8 cellular contexts compared by ENCODE assay signal in genomic region chr18:62450546-62451395, GRCh38.
DNase-seq lines count a peak whose midpoint lies in the region; ATAC-seq and TF ChIP-seq lines count a peak whose summit lies in the region.

No MANE protein-coding gene starts in this region.

- H3K36me3 Mint-ChIP-seq in naive thymus-derived CD4-positive, alpha-beta T cell = peaks cover 0 to 5% (median 0%) of the 10 kb centered on the region in 5 donors

- no peaks in the 10 kb centered on the region for H3K9me3 ChIP-seq in naive thymus-derived CD4-positive, alpha-beta T cell (ENCODE audit: control insufficient read depth in 2 of 3, low read length in 3 of 3)

- H3K36me3 ChIP-seq in naive thymus-derived CD4-positive, alpha-beta T cell (ENCODE audit: control insufficient read depth in 2 of 3, insufficient read depth in 3 of 3, low read length in 3 of 3) = no peaks in the 10 kb centered on the region

- H3K27me3 ChIP-seq in naive thymus-derived CD4-positive, alpha-beta T cell (ENCODE audit: control insufficient read depth in 2 of 2, insufficient read depth in 2 of 2, low read length in 2 of 2) = no peaks in the 10 kb centered on the region

- DNase-seq in AG04449 (ENCODE audit: low read depth, low spot score) (peak; percentile 5), HS-27A (ENCODE audit: low read depth) (peak; percentile 94), RKO (ENCODE audit: low spot score) (peak; percentile 86), epithelial cell of proximal tubule (ENCODE audit: low read depth) (peak; percentile 76), Kasumi-1 (lab: John Stamatoyannopoulos, UW) (no peak), T-helper 9 cell (no peak)
- no peak for DNase-seq in naive thymus-derived CD4-positive, alpha-beta T cell

- H3K4me1 Mint-ChIP-seq in naive thymus-derived CD4-positive, alpha-beta T cell = peaks cover 0 to 15% (median 0%) of the 10 kb centered on the region in 7 donors

- H3K4me1 ChIP-seq in naive thymus-derived CD4-positive, alpha-beta T cell (ENCODE audit: control insufficient read depth in 2 of 2, insufficient read depth in 2 of 2, low read length in 2 of 2) = no peaks in the 10 kb centered on the region

- no peak overlapping the region for H3K27ac Mint-ChIP-seq in naive thymus-derived CD4-positive, alpha-beta T cell

- no peak overlapping the region for H3K27ac ChIP-seq in naive thymus-derived CD4-positive, alpha-beta T cell (ENCODE audit: low read depth, low read length)

- peaks cover 4 to 10% (median 6%) of the 10 kb centered on the region in 5 donors for H3K27me3 Mint-ChIP-seq in naive thymus-derived CD4-positive, alpha-beta T cell

- POLR2A ChIA-PET in AG04449 (lab: Yijun Ruan, JAX) = no interaction called here
- POLR2A ChIA-PET in naive thymus-derived CD4-positive, alpha-beta T cell (lab: Charles Lee) = no interaction called here

- H3K4me3 ChIP-seq in AG04449 (ENCODE audit: low read depth, low read length) (no peak overlapping the region), epithelial cell of proximal tubule (ENCODE audit: low read depth, low read length) (no peak overlapping the region)
- H3K4me3 ChIP-seq in naive thymus-derived CD4-positive, alpha-beta T cell (ENCODE audit: low read length) = no peak overlapping the region

- CTCF ChIA-PET in AG04449 (lab: Yijun Ruan, JAX) = interaction anchor here (0.9 to 1.8 kb wide), 2 partner anchors 14 to 133 kb away, joined by 3 to 8 read pairs; no protein-coding TSS in a partner anchor
- CTCF ChIA-PET in naive thymus-derived CD4-positive, alpha-beta T cell (lab: Charles Lee) = interaction anchor here (0.6 to 0.7 kb wide), 2 partner anchors 36 to 890 kb away, joined by 3 to 6 read pairs; no protein-coding TSS in a partner anchor

- intact Hi-C loops in naive thymus-derived CD4-positive, alpha-beta T cell (cut with micrococcal nuclease) = no loop called here

- peaks cover 0 to 3% (median 0%) of the 10 kb centered on the region in 11 donors for H3K9me3 Mint-ChIP-seq in naive thymus-derived CD4-positive, alpha-beta T cell

- peak; percentile 75 for ATAC-seq in naive thymus-derived CD4-positive, alpha-beta T cell
- ATAC-seq in HG02938 (IDR thresholded peaks at IDR 0.05; ENCODE audit: unreplicated experiment) = no peak

- H3K4me3 Mint-ChIP-seq in naive thymus-derived CD4-positive, alpha-beta T cell = no peak overlapping the region

- TF ChIP-seq CTCF in AG04449 (IDR thresholded peaks at IDR 0.05; ENCODE audit: insufficient read depth, low read length, missing control alignments) (no peak), epithelial cell of proximal tubule (conservative IDR thresholded peaks at IDR 0.05; ENCODE audit: low read depth, low read length) (no peak)

Comparison
In these comparisons a context has a peak if more than half of its experiments do, and no peak if none do; other contexts are left out.
1. DNase-seq: peak in AG04449 (single experiment), HS-27A (single experiment), RKO (single experiment) and epithelial cell of proximal tubule (single experiment); none in naive thymus-derived CD4-positive, alpha-beta T cell (0 of 9), Kasumi-1 (0 of 2) and T-helper 9 cell (single experiment).